11 cellular contexts compared by ENCODE assay signal in the genomic region with DNA sequence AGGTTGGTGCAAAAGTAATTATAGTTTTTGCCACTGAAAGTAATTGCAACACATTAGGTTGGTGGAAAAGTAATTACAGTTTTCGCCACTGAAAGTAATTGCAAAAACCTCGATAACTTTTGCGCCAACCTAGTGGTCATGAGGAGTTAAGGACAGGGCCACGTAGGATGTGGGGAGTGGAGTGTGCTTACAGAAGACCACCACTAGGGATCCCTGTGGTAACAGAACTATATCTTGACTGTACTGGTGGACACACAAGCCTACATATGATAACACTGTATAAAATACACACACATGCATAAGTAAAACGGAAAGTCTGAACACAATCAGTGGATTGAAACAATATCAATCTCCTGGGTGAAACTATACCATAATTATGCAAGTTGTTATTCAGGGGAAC.
A peak's percentile ranks its signal among the peaks of the same experiment; 100 is the strongest.
DNase-seq lines count a peak whose midpoint lies in the region; ATAC-seq, FAIRE-seq and TF ChIP-seq lines count a peak whose summit lies in the region.
"Had no signal": no experiment of that assay in that cellular context is flagged by ENCODE, and none has a peak within 500 bp of the region (broad histone marks: within the 10 kb centered on the region; RNA-seq: fewer than 3 reads in every experiment).

No MANE protein-coding gene starts in this region.

- no peak overlapping the region for H2AFZ ChIP-seq in keratinocyte (ENCODE audit: control insufficient read depth, low read length)

- TF ChIP-seq CTCF in GM12874 (IDR thresholded peaks at IDR 0.05; ENCODE audit: insufficient read depth, low read depth, low read length) = peak; percentile 43; the same call in 1 of the 2 replicates
- TF ChIP-seq CTCF in keratinocyte (optimal IDR thresholded peaks at IDR 0.05 in 1 of 3, IDR thresholded peaks at IDR 0.05 in 1 of 3, conservative IDR thresholded peaks at IDR 0.05 in 1 of 3; ENCODE audit: extremely low read depth in 1 of 3, insufficient read depth in 2 of 3, low read length in 3 of 3) = peak in 2 of 3 experiments; percentile 25 to 35
- no peak for TF ChIP-seq CTCF in mucosa of descending colon (IDR thresholded peaks at IDR 0.05)

- no peak for FAIRE-seq in keratinocyte (lab: Jason Lieb, UNC)
- no peak for FAIRE-seq in GM12892 (lab: Jason Lieb, UNC)

- dilution Hi-C loops in keratinocyte (cut with MboI; ENCODE audit: extremely low pct_ligation_motif_present, low sequenced_read_pairs) = no loop called here

- intact Hi-C loops in mucosa of descending colon (cut with DNase I, micrococcal nuclease) = no loop called here

- H3K9me3 ChIP-seq in keratinocyte (ENCODE audit: control insufficient read depth, low read depth, low read length) = no peaks in the 10 kb centered on the region
- H3K9me3 ChIP-seq in mucosa of descending colon = peaks cover 12% of the 10 kb centered on the region

- no peaks in the 10 kb centered on the region for H3K9me1 ChIP-seq in keratinocyte (ENCODE audit: control insufficient read depth, extremely low read depth, insufficient read depth, low read length)

- H3K4me2 ChIP-seq in keratinocyte (ENCODE audit: control insufficient read depth, extremely low read depth, insufficient read depth, low read depth, low read length) = no peak overlapping the region

- H3K4me1 ChIP-seq in keratinocyte (ENCODE audit: control insufficient read depth, extremely low read depth, insufficient read depth, low read length) (no peaks in the 10 kb centered on the region), mucosa of descending colon (ENCODE audit: low read depth) (no peaks in the 10 kb centered on the region)

- peak; percentile 1 for DNase-seq in RPMI7951 (ENCODE audit: low read depth)
- DNase-seq in keratinocyte (ENCODE audit: low read depth, low spot score) = no peak
- DNase-seq in inferior parietal cortex (ENCODE audit: extremely low spot score) = no peak
- no peak for DNase-seq in mucosa of descending colon
- no peak for DNase-seq in GM12892 (ENCODE audit: insufficient read length)
- no peak for DNase-seq in activated gamma-delta T cell treated with Interleukin-2 at 50 U/mL for 16 hours
- DNase-seq: effector memory CD8-positive, alpha-beta T cell; GOT3 had no signal

- no peak for TF ChIP-seq POLR2A in GM12892 (IDR thresholded peaks at IDR 0.05; ENCODE audit: low read depth, low read length)

- H3K27me3 ChIP-seq in keratinocyte (ENCODE audit: control insufficient read depth, extremely low read depth, insufficient read depth, low read length) = no peaks in the 10 kb centered on the region

- H3K27ac ChIP-seq in keratinocyte (ENCODE audit: control insufficient read depth, insufficient read depth, low read length) = no peak overlapping the region
- H3K27ac ChIP-seq: skin epidermis had no signal

- H3K36me3 ChIP-seq in keratinocyte (ENCODE audit: control insufficient read depth in 2 of 2, extremely low read depth in 1 of 2, insufficient read depth in 2 of 2, low read length in 2 of 2) = no peaks in the 10 kb centered on the region
- no peaks in the 10 kb centered on the region for H3K36me3 ChIP-seq in mucosa of descending colon (ENCODE audit: low read depth)

- H3K4me3 ChIP-seq in keratinocyte (ENCODE audit: control insufficient read depth in 2 of 3, extremely low read depth in 1 of 3, insufficient read depth in 2 of 3, low read depth in 1 of 3, low read length in 3 of 3) = no peak overlapping the region
- no peak overlapping the region for H3K4me3 ChIP-seq in mucosa of descending colon
- H3K4me3 ChIP-seq: skin epidermis had no signal

- no peaks in the 10 kb centered on the region for H4K20me1 ChIP-seq in keratinocyte (ENCODE audit: control insufficient read depth, extremely low read depth, insufficient read depth, low read length)

- ATAC-seq in HG02885 (IDR thresholded peaks at IDR 0.05; ENCODE audit: poor library complexity, unreplicated experiment) = peak; percentile 81
- no peak for ATAC-seq in mucosa of descending colon
- ATAC-seq: effector memory CD8-positive, alpha-beta T cell had no signal

- H3K79me2 ChIP-seq in keratinocyte (ENCODE audit: control insufficient read depth, insufficient read depth, low read length) = no peaks in the 10 kb centered on the region

- H3K9ac ChIP-seq in keratinocyte (ENCODE audit: control insufficient read depth, extremely low read depth, insufficient read depth, low read length) = no peak overlapping the region
